27 cellular contexts compared by ENCODE assay signal in genomic region chr2:231691251-231691772, GRCh38.
"Had no signal": no experiment of that assay in that cellular context is flagged by ENCODE, and none has a peak within 500 bp of the region (broad histone marks: within the 10 kb centered on the region; RNA-seq: fewer than 3 reads in every experiment).

No MANE protein-coding gene starts in this region.

- H3K4me1 ChIP-seq: SJCRH30 had no signal

- H3K27ac Mint-ChIP-seq: activated CD4-positive, alpha-beta memory T cell treated with anti-CD3 and anti-CD28 coated beads for 36 hours; activated CD4-positive, alpha-beta T cell treated with anti-CD3 and anti-CD28 coated beads, Interleukin-2, amount 10 ng/mL, durations not matched to agents 7 days and 5 days; activated naive CD8-positive, alpha-beta T cell; T-helper 1 cell treated with Interleukin-12 subunit alpha and Interleukin-12 subunit beta and Interleukin-4 antibody, amounts not matched to agents 30 μg/mL and 1 μg/mL, for 36 hours had no signal

- H3K4me3 Mint-ChIP-seq: activated CD4-positive, alpha-beta memory T cell treated with anti-CD3 and anti-CD28 coated beads for 36 hours; activated CD4-positive, alpha-beta T cell treated with anti-CD3 and anti-CD28 coated beads, Interleukin-2, amount 10 ng/mL, durations not matched to agents 7 days and 5 days; activated naive CD8-positive, alpha-beta T cell; activated T-cell treated with anti-CD3 and anti-CD28 coated beads, Interleukin-2, amount 50 U/mL, for 4 hours; brain; central memory CD8-positive, alpha-beta T cell; T-helper 1 cell treated with Interleukin-12 subunit alpha and Interleukin-12 subunit beta and Interleukin-4 antibody, amounts not matched to agents 30 μg/mL and 1 μg/mL, for 36 hours had no signal

- DNase-seq: activated CD4-positive, alpha-beta memory T cell treated with anti-CD3 and anti-CD28 coated beads for 36 hours; activated CD4-positive, alpha-beta T cell treated with anti-CD3 and anti-CD28 coated beads, Interleukin-2, amount 10 ng/mL, durations not matched to agents 7 days and 5 days; activated CD4-positive, CD25-positive, alpha-beta regulatory T cell; activated CD8-positive, alpha-beta memory T cell treated with anti-CD3 and anti-CD28 coated beads for 24 hours; activated effector memory CD4-positive, alpha-beta T cell treated with anti-CD3 and anti-CD28 coated beads, Interleukin-2, amount 50 U/mL, for 16 hours; activated naive CD4-positive, alpha-beta T cell treated with Interleukin-2 at 50 U/mL for 16 hours; activated T-cell treated with anti-CD3 and anti-CD28 coated beads, Interleukin-2, amount 50 U/mL, for 4 hours; amygdala; MV-4-11; NCI-H1092 treated with DMSO at 0.1 percent for 48 hours; NCI-H1417 treated with DMSO at 0.1 percent for 48 hours; NCI-H1694 treated with DMSO at 0.1 percent for 48 hours; NCI-H2029 treated with DMSO at 0.1 percent for 48 hours; NCI-H510A treated with DMSO at 0.1 percent for 48 hours; NCI-H69; NK-92 treated with Interleukin-12 subunit alpha and Interleukin-12 subunit beta, amount 100 ng/mL, for 24 hours; Right ventricle myocardium superior; SJCRH30; SK-N-SH had no signal

- H3K9ac ChIP-seq: KMS-11, SK-N-SH had no signal

- ATAC-seq: activated T-cell treated with anti-CD3 and anti-CD28 coated beads, Interleukin-2, amount 50 U/mL, for 4 hours; Panc1 had no signal

- H3K27me3 Mint-ChIP-seq: activated CD4-positive, alpha-beta memory T cell treated with anti-CD3 and anti-CD28 coated beads for 36 hours; activated CD4-positive, alpha-beta T cell treated with anti-CD3 and anti-CD28 coated beads, Interleukin-2, amount 10 ng/mL, durations not matched to agents 7 days and 5 days; activated naive CD8-positive, alpha-beta T cell; central memory CD8-positive, alpha-beta T cell had no signal

- H3K9me3 ChIP-seq: SJCRH30, SK-N-SH had no signal

- H3K36me3 ChIP-seq: SJCRH30 had no signal

- H3K27ac ChIP-seq: KMS-11, RWPE1, SJCRH30 had no signal

- FAIRE-seq: astrocyte had no signal

- H3K4me2 ChIP-seq: KMS-11, SK-N-SH had no signal

- H3K9me3 Mint-ChIP-seq: activated CD4-positive, alpha-beta memory T cell treated with anti-CD3 and anti-CD28 coated beads for 36 hours; activated CD4-positive, alpha-beta T cell treated with anti-CD3 and anti-CD28 coated beads, Interleukin-2, amount 10 ng/mL, durations not matched to agents 7 days and 5 days; activated T-cell treated with anti-CD3 and anti-CD28 coated beads, Interleukin-2, amount 50 U/mL, for 4 hours; brain; central memory CD8-positive, alpha-beta T cell; T-helper 1 cell treated with Interleukin-12 subunit alpha and Interleukin-12 subunit beta and Interleukin-4 antibody, amounts not matched to agents 30 μg/mL and 1 μg/mL, for 36 hours had no signal

- H3K4me3 ChIP-seq: SJCRH30 had no signal

- H3K36me3 Mint-ChIP-seq: activated CD4-positive, alpha-beta memory T cell treated with anti-CD3 and anti-CD28 coated beads for 36 hours; activated naive CD8-positive, alpha-beta T cell; brain had no signal
